In genomic region chr5:16431482-16431881, GRCh38 we compare ENCODE assay signal across 15 cellular contexts. TPM values are rescaled to one million over a fixed set of nuclear protein-coding genes. Genes with fewer than 3 reads are reported as not detected.
DNase-seq lines count a peak whose midpoint lies in the region; FAIRE-seq and TF ChIP-seq lines count a peak whose summit lies in the region.
"Had no signal": no experiment of that assay in that cellular context is flagged by ENCODE, and none has a peak within 500 bp of the region (broad histone marks: within the 10 kb centered on the region; RNA-seq: fewer than 3 reads in every experiment).

No MANE protein-coding gene starts in this region.

- peak overlapping the region; percentile 13 for H3K4me3 ChIP-seq in iPS-18a (ENCODE audit: low read length)
- H3K4me3 ChIP-seq: SJCRH30 had no signal

- H3K4me1 Mint-ChIP-seq in endothelial cell (ENCODE audit: unreplicated experiment), result no peaks in the 10 kb centered on the region
- H3K4me1 Mint-ChIP-seq: CD14-positive monocyte had no signal

- peaks cover 18% of the 10 kb centered on the region for H3K4me1 ChIP-seq in iPS-18a (ENCODE audit: control insufficient read depth, low read depth, low read length)
- H3K4me1 ChIP-seq: SJCRH30 had no signal

- TF ChIP-seq POLR2A in GM12892 (IDR thresholded peaks at IDR 0.05; ENCODE audit: low read depth, low read length), result no peak

- no peak for FAIRE-seq in GM12892 (lab: Jason Lieb, UNC)
- FAIRE-seq: HepG2 had no signal

- no peaks in the 10 kb centered on the region for H3K27me3 ChIP-seq in iPS-18a (ENCODE audit: control insufficient read depth, insufficient read depth, low read length)
- H3K27me3 ChIP-seq: SJCRH30 had no signal

- no peaks in the 10 kb centered on the region for H3K36me3 ChIP-seq in iPS-18a (ENCODE audit: control insufficient read depth, low read depth, low read length)
- H3K36me3 ChIP-seq: SJCRH30 had no signal

- H3K9me3 Mint-ChIP-seq in endothelial cell (ENCODE audit: unreplicated experiment), result no peaks in the 10 kb centered on the region
- H3K9me3 Mint-ChIP-seq: CD14-positive monocyte had no signal

- no peaks in the 10 kb centered on the region for H3K36me3 Mint-ChIP-seq in endothelial cell (ENCODE audit: low read depth, unreplicated experiment)
- H3K36me3 Mint-ChIP-seq: CD14-positive monocyte had no signal

- H3K9ac ChIP-seq in iPS-18a (ENCODE audit: low read length), result no peak overlapping the region
- H3K9ac ChIP-seq: KMS-11 had no signal

- H3K27ac ChIP-seq in iPS-18a (ENCODE audit: low read length), result no peak overlapping the region
- H3K27ac ChIP-seq: KMS-11, RWPE1, SJCRH30 had no signal

- peaks cover 4% of the 10 kb centered on the region for H3K27me3 Mint-ChIP-seq in endothelial cell (ENCODE audit: unreplicated experiment)

- H3K4me3 Mint-ChIP-seq in endothelial cell (ENCODE audit: unreplicated experiment), result no peak overlapping the region
- H3K4me3 Mint-ChIP-seq: CD14-positive monocyte had no signal

- no peak for TF ChIP-seq CTCF in endothelial cell (IDR thresholded peaks at IDR 0.05; ENCODE audit: unreplicated experiment)

- H3K9me3 ChIP-seq in iPS-18a (ENCODE audit: control insufficient read depth, low read depth, low read length), result no peaks in the 10 kb centered on the region
- H3K9me3 ChIP-seq: SJCRH30 had no signal

- peak; percentile 62 for DNase-seq in DMS153 (lab: John Stamatoyannopoulos, UW)
- peak; percentile 43 for DNase-seq in NCI-H1417 treated with DMSO at 0.1 percent for 48 hours (lab: John Stamatoyannopoulos, UW)
- DNase-seq in NCI-H345 treated with DMSO at 0.1 percent for 48 hours (lab: John Stamatoyannopoulos, UW; ENCODE audit: unreplicated experiment), result peak; percentile 24
- no peak for DNase-seq in NCI-H1694 treated with DMSO at 0.1 percent for 48 hours (lab: John Stamatoyannopoulos, UW)
- no peak for DNase-seq in endothelial cell (ENCODE audit: low spot score)
- DNase-seq in GM12892 (ENCODE audit: insufficient read length), result no peak
- DNase-seq: AML-193, NCI-H1694, T-helper 2 cell had no signal

- H3K27ac Mint-ChIP-seq in endothelial cell (ENCODE audit: unreplicated experiment), result no peak overlapping the region
- H3K27ac Mint-ChIP-seq: CD14-positive monocyte had no signal

RNA-seq across cellular contexts. Expression of gene ZNF622, which starts 34.1 kb away (rescaled TPM):
- 25.8 TPM for total RNA-seq in endothelial cell (ENCODE audit: unreplicated experiment)
- polyA plus RNA-seq in GM12892 (2012; ENCODE audit: missing spikeins), result 16.8 TPM

Comparison
In these comparisons a context has a peak if more than half of its experiments do, and no peak if none do; other contexts are left out.
1. DNase-seq: peak in DMS153 (single experiment), NCI-H1417 treated with DMSO at 0.1 percent for 48 hours (single experiment) and NCI-H345 treated with DMSO at 0.1 percent for 48 hours (single experiment); none in NCI-H1694 treated with DMSO at 0.1 percent for 48 hours (single experiment), endothelial cell (single experiment) and GM12892 (single experiment).